Comparison of ENCODE assay signal across 7 cellular contexts in the genomic region with DNA sequence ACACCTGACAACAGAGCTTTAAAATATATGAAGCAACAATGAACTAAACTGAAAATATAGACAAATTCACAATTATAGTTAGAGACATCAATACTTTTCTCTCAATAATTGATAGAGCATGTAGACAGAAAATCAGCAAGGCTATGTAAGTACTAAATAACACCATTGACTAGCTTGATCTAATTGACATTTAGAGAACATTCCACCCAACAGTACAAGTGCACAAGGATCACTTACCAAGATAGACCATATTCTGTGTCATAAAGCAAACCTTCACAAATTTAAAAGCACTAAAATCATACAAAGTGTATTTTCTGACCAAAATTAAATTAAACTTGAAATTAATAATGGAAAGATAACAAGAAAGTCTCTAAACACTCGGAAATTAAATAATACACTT.
"Had no signal": no experiment of that assay in that cellular context is flagged by ENCODE, and none has a peak within 500 bp of the region (broad histone marks: within the 10 kb centered on the region; RNA-seq: fewer than 3 reads in every experiment).

No MANE protein-coding gene starts in this region.

- H3K4me3 Mint-ChIP-seq: IgD-negative memory B cell had no signal

- ATAC-seq: K562 had no signal

- H3K36me3 Mint-ChIP-seq: IgD-negative memory B cell had no signal

- H3K27ac Mint-ChIP-seq: IgD-negative memory B cell had no signal

- H3K27ac ChIP-seq: HL-60 had no signal

- FAIRE-seq: HTR-8/SVneo, K562 had no signal

- DNase-seq: IMR-90, KBM-7, KG1 had no signal

- H3K4me3 ChIP-seq: K562 had no signal

- H3K27me3 Mint-ChIP-seq: IgD-negative memory B cell had no signal

- H3K4me1 Mint-ChIP-seq: IgD-negative memory B cell had no signal
